18 cellular contexts compared by ENCODE assay signal in the genomic region with DNA sequence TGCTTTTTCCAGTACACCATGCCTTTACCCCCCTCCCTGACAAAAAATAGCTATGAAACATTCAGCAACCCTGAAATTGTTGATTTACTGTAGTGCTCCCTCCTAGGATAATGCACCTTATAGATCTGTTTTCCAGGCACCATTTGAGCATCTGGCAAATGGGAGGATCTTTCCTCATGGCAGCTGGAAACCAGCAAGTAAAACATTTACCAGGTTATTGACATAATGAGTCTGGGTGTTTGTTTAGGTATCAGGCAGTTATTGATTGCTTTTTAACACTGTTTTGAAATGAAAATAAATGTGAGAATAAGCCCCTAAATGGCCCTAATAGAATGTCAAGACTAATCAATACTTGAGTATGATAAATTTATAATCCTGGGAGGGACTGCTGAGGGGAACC. TPM values are rescaled to one million over a fixed set of nuclear protein-coding genes. Genes with fewer than 3 reads are reported as not detected.
DNase-seq lines count a peak whose midpoint lies in the region; ATAC-seq, FAIRE-seq and TF ChIP-seq lines count a peak whose summit lies in the region.
"Had no signal": no experiment of that assay in that cellular context is flagged by ENCODE, and none has a peak within 500 bp of the region (broad histone marks: within the 10 kb centered on the region; RNA-seq: fewer than 3 reads in every experiment).

No MANE protein-coding gene starts in this region.

- FAIRE-seq in HepG2 (lab: Jason Lieb, UNC): peak; percentile 62
- FAIRE-seq: A204.1 had no signal

- H3K27ac Mint-ChIP-seq in activated T-cell treated with anti-CD3 and anti-CD28 coated beads, Interleukin-2, amount 50 U/mL, for 72 hours: peak overlapping the region; percentile 36
- no peak overlapping the region for H3K27ac Mint-ChIP-seq in CD8-positive, alpha-beta memory T cell
- H3K27ac Mint-ChIP-seq in T-cell (no peak overlapping the region), type B pancreatic cell (no peak overlapping the region)
- H3K27ac Mint-ChIP-seq: CD4-positive, alpha-beta T cell; GM23338 had no signal

- H4K20me1 ChIP-seq in OCI-LY3 (ENCODE audit: insufficient read depth, low read length) (no peaks in the 10 kb centered on the region), HepG2 (ENCODE audit: insufficient read depth, low read length) (no peaks in the 10 kb centered on the region)

- no TSS peak for BruUV-seq in HepG2 (replicated peaks; lab: Mats Ljungman, UMichigan)

- H3K27me3 ChIP-seq in OCI-LY3 (ENCODE audit: low read depth, low read length) (0 out of 2 replicates have a peak, but pooled peaks cover 8% of the 10 kb centered on the region), HepG2 (ENCODE audit: control insufficient read depth in 1 of 2, insufficient read depth in 2 of 2, low read length in 2 of 2) (peaks cover 0 to 15% of the 10 kb centered on the region in 2 experiments; a peak in 1 of 5 replicates)
- H3K27me3 ChIP-seq in CD8-positive, alpha-beta memory T cell (ENCODE audit: insufficient read depth, low read length, poor library complexity, severe bottlenecking): no peaks in the 10 kb centered on the region

- CTCF ChIA-PET in HepG2 (lab: Yijun Ruan, JAX; ENCODE audit: low intra/inter-chr PET ratio, low total read pairs): no interaction called here
- CTCF ChIA-PET in CD8-positive, alpha-beta memory T cell (lab: Charles Lee): no interaction called here
- CTCF ChIA-PET in T-cell (lab: Charles Lee): no interaction called here

- intact Hi-C loops in HepG2 (cut with micrococcal nuclease; ENCODE audit: unreplicated experiment): no loop called here

- DNase-seq in activated T-cell treated with anti-CD3 and anti-CD28 coated beads, Interleukin-2, amount 50 U/mL, for 72 hours: no peak
- DNase-seq in activated T-cell treated with anti-CD3 and anti-CD28 coated beads, Interleukin-2, amount 50 U/mL, for 48 hours: no peak
- DNase-seq in HepG2 (ENCODE audit: low spot score) (peak; percentile 45), T-cell (no peak), type B pancreatic cell (ENCODE audit: extremely low spot score, unreplicated experiment) (no peak)
- DNase-seq in CD8-positive, alpha-beta memory T cell: no peak
- DNase-seq: CD4-positive, alpha-beta T cell; MM.1S; NCI-H2029; NCI-H2171 treated with DMSO at 0.1 percent for 48 hours; NK-92 treated with Interleukin-12 subunit alpha and Interleukin-12 subunit beta, amount 100 ng/mL, for 24 hours; PC-3 had no signal

- TF ChIP-seq CTCF in OCI-LY3 (IDR thresholded peaks at IDR 0.05; ENCODE audit: low read depth, low read length) (no peak), HepG2 (CRISPR knock-in tag; IDR thresholded peaks at IDR 0.05) (no peak), type B pancreatic cell (conservative IDR thresholded peaks at IDR 0.05) (no peak)

- in situ Hi-C loops in HepG2 (cut with HindIII; ENCODE audit: extremely low pct_ligation_motif_present, low pct_unique_long_range_greater_than_20kb): no loop called here

- no peaks in the 10 kb centered on the region for H3K79me2 ChIP-seq in OCI-LY3 (ENCODE audit: low read length)
- H3K79me2 ChIP-seq in HepG2 (ENCODE audit: insufficient read depth, low read length): no peaks in the 10 kb centered on the region

- ATAC-seq in activated T-cell treated with anti-CD3 and anti-CD28 coated beads, Interleukin-2, amount 50 U/mL, for 72 hours (replicated peaks in 1 of 2): no peak
- ATAC-seq in HepG2: peak; percentile 88
- ATAC-seq in T-cell (replicated peaks in 1 of 4): no peak
- no peak for ATAC-seq in HG02610 (IDR thresholded peaks at IDR 0.05; ENCODE audit: unreplicated experiment)
- ATAC-seq: GM23338, PC-3 had no signal

- H3K27ac ChIP-seq in OCI-LY3 (ENCODE audit: low read length) (no peak overlapping the region), HepG2 (ENCODE audit: extremely low read length, insufficient read depth, low read length) (no peak overlapping the region)
- no peak overlapping the region for H3K27ac ChIP-seq in CD8-positive, alpha-beta memory T cell (ENCODE audit: low read depth, low read length)
- H3K27ac ChIP-seq: HL-60, SK-N-MC had no signal

- H3K36me3 ChIP-seq in OCI-LY3 (replicated peaks; ENCODE audit: low read depth, low read length) (no peaks in the 10 kb centered on the region), HepG2 (replicated peaks in 1 of 2; ENCODE audit: control insufficient read depth in 1 of 2, insufficient read depth in 2 of 2, low read length in 2 of 2) (no peaks in the 10 kb centered on the region)
- H3K36me3 ChIP-seq in CD8-positive, alpha-beta memory T cell (ENCODE audit: insufficient read depth, low read length): no peaks in the 10 kb centered on the region

- H3K4me1 ChIP-seq in OCI-LY3 (ENCODE audit: low read length) (peaks cover 9% of the 10 kb centered on the region), HepG2 (ENCODE audit: insufficient read depth, low read length) (peaks cover 40% of the 10 kb centered on the region)
- H3K4me1 ChIP-seq in CD8-positive, alpha-beta memory T cell (ENCODE audit: insufficient read depth, low read length): no peaks in the 10 kb centered on the region

- no peak for TF ChIP-seq RAD21 in HepG2 (CRISPR knock-in tag; IDR thresholded peaks at IDR 0.05)

- no peak overlapping the region for H3K9ac ChIP-seq in OCI-LY3 (ENCODE audit: low read length)
- no peak overlapping the region for H3K9ac ChIP-seq in HepG2 (ENCODE audit: insufficient read depth, low read depth, low read length)

- no peak overlapping the region for H3K4me3 Mint-ChIP-seq in activated T-cell treated with anti-CD3 and anti-CD28 coated beads, Interleukin-2, amount 50 U/mL, for 72 hours
- H3K4me3 Mint-ChIP-seq in CD8-positive, alpha-beta memory T cell: no peak overlapping the region
- H3K4me3 Mint-ChIP-seq in T-cell (no peak overlapping the region), type B pancreatic cell (no peak overlapping the region)
- H3K4me3 Mint-ChIP-seq: CD4-positive, alpha-beta T cell; GM23338 had no signal

- H3K4me2 ChIP-seq in OCI-LY3 (ENCODE audit: low read length) (0 out of 2 replicates have a peak overlapping the region, but pooled peaks have one; percentile 7), HepG2 (ENCODE audit: low read depth, low read length) (no peak overlapping the region)
- H3K4me2 ChIP-seq: GM23338 had no signal

- POLR2A ChIA-PET in HepG2 (lab: Yijun Ruan, JAX): interaction anchor here (1.1 to 1.3 kb wide), 2 partner anchors 57 to 205 kb away, joined by 3 read pairs; partner anchors contain the start of gene KLF4
- POLR2A ChIA-PET in CD8-positive, alpha-beta memory T cell (lab: Charles Lee): no interaction called here
- POLR2A ChIA-PET in T-cell (lab: Charles Lee): no interaction called here

- H3K27me3 Mint-ChIP-seq in activated T-cell treated with anti-CD3 and anti-CD28 coated beads, Interleukin-2, amount 50 U/mL, for 72 hours (ENCODE audit: low read depth): no peaks in the 10 kb centered on the region
- H3K27me3 Mint-ChIP-seq in CD8-positive, alpha-beta memory T cell: peaks cover 0 to 3% of the 10 kb centered on the region in 2 donors
- H3K27me3 Mint-ChIP-seq in T-cell (peaks cover 2 to 5% of the 10 kb centered on the region in 2 donors), type B pancreatic cell (peaks cover 18% of the 10 kb centered on the region)

- TF ChIP-seq EP300 in HepG2 (IDR thresholded peaks at IDR 0.05; ENCODE audit: low read depth in 2 of 2, low read length in 2 of 2) (peak in 1 of 2 experiments; percentile 62; a peak in 2 of 4 replicates), HepG2 (CRISPR knock-in tag; IDR thresholded peaks at IDR 0.05; ENCODE audit: borderline replicate concordance) (no peak; the same call in 1 of the 2 replicates)

- H3K4me3 ChIP-seq in OCI-LY3 (ENCODE audit: low read length): no peak overlapping the region
- H3K4me3 ChIP-seq in HepG2 (replicated peaks in 1 of 3; ENCODE audit: insufficient read depth in 1 of 3, low read depth in 2 of 3, low read length in 3 of 3): no peak overlapping the region
- H3K4me3 ChIP-seq in CD8-positive, alpha-beta memory T cell (ENCODE audit: low read length): no peak overlapping the region
- H3K4me3 ChIP-seq: GM23338, SK-N-MC had no signal

- no peak overlapping the region for H2AFZ ChIP-seq in OCI-LY3 (ENCODE audit: low read depth, low read length)
- no peak overlapping the region for H2AFZ ChIP-seq in HepG2 (ENCODE audit: low read length)
- H2AFZ ChIP-seq: GM23338 had no signal

- no peak for TF ChIP-seq POLR2A in HepG2 (IDR thresholded peaks at IDR 0.05; ENCODE audit: insufficient read depth in 1 of 2, low read depth in 2 of 2, low read length in 2 of 2)

- H3K9me3 Mint-ChIP-seq in activated T-cell treated with anti-CD3 and anti-CD28 coated beads, Interleukin-2, amount 50 U/mL, for 72 hours: peaks cover 2 to 3% of the 10 kb centered on the region in 2 donors
- H3K9me3 Mint-ChIP-seq in CD8-positive, alpha-beta memory T cell: peaks cover 0 to 9% (median 2%) of the 10 kb centered on the region in 5 donors
- H3K9me3 Mint-ChIP-seq in T-cell: peaks cover 0 to 4% (median 0%) of the 10 kb centered on the region in 3 donors
- peaks cover 6% of the 10 kb centered on the region for H3K9me3 Mint-ChIP-seq in type B pancreatic cell
- H3K9me3 Mint-ChIP-seq: CD4-positive, alpha-beta T cell; GM23338 had no signal

- H3K36me3 Mint-ChIP-seq in activated T-cell treated with anti-CD3 and anti-CD28 coated beads, Interleukin-2, amount 50 U/mL, for 72 hours (ENCODE audit: insufficient read depth in 2 of 2): peaks cover 4% of the 10 kb centered on the region in 2 donors
- H3K36me3 Mint-ChIP-seq in CD8-positive, alpha-beta memory T cell: no peaks in the 10 kb centered on the region
- H3K36me3 Mint-ChIP-seq in T-cell (no peaks in the 10 kb centered on the region), type B pancreatic cell (no peaks in the 10 kb centered on the region)

- peaks cover 16% of the 10 kb centered on the region for H3K4me1 Mint-ChIP-seq in activated T-cell treated with anti-CD3 and anti-CD28 coated beads, Interleukin-2, amount 50 U/mL, for 72 hours (ENCODE audit: low read depth)
- no peaks in the 10 kb centered on the region for H3K4me1 Mint-ChIP-seq in CD8-positive, alpha-beta memory T cell
- no peaks in the 10 kb centered on the region for H3K4me1 Mint-ChIP-seq in T-cell
- H3K4me1 Mint-ChIP-seq in type B pancreatic cell (ENCODE audit: unreplicated experiment): peaks cover 4% of the 10 kb centered on the region

- no peaks in the 10 kb centered on the region for H3K9me3 ChIP-seq in OCI-LY3 (ENCODE audit: insufficient read depth, low read length)
- no peaks in the 10 kb centered on the region for H3K9me3 ChIP-seq in HepG2 (ENCODE audit: low read length)
- no peaks in the 10 kb centered on the region for H3K9me3 ChIP-seq in CD8-positive, alpha-beta memory T cell (ENCODE audit: low read length)

RNA-seq across cellular contexts. Expression of gene KLF4, which starts 57.3 kb away (rescaled TPM):
- 1 to 10 TPM; 1.7 to 3.5 TPM for total RNA-seq in activated T-cell treated with anti-CD3 and anti-CD28 coated beads, Interleukin-2, amount 50 U/mL, for 72 hours
- 0.20 TPM in 1 of 2 replicates, not detected in the other for total RNA-seq in HepG2 (2016; rRNA removed; fragmentation: Illumina TruSeq; extraction: Trizol)
- total RNA-seq in HepG2 (2016; cell fraction: cytosol; rRNA removed; fragmentation: Illumina TruSeq; extraction: Trizol; ENCODE audit: low read depth): not detected in 2 replicates
- 0.28 TPM in 1 of 2 replicates, not detected in the other for total RNA-seq in HepG2 (2016; cell fraction: insoluble cytoplasmic fraction; rRNA removed; fragmentation: Illumina TruSeq; extraction: Trizol)
- total RNA-seq in HepG2 (2016; cell fraction: membrane; rRNA removed; fragmentation: Illumina TruSeq; extraction: Trizol): 0.09 and 0.17 TPM in 2 replicates
- 0.40 and 0.88 TPM in 2 replicates for total RNA-seq in HepG2 (2016; cell fraction: nucleus; rRNA removed; fragmentation: Illumina TruSeq; extraction: Trizol)
- 0.37 and 0.55 TPM in 2 replicates for polyA plus RNA-seq in HepG2 (2011; rRNA removed)
- 0.42 and 0.46 TPM in 2 replicates for polyA plus RNA-seq in HepG2 (2011; cell fraction: cytosol; rRNA removed)
- 1.9 and 2.3 TPM in 2 replicates for polyA plus RNA-seq in HepG2 (2011; cell fraction: nucleus; rRNA removed)
- polyA plus RNA-seq in HepG2 (2012): 0.13 and 1.5 TPM in 2 replicates
- not detected in 2 replicates for polyA plus RNA-seq in HepG2 (2016; cell fraction: cytosol; fragmentation: Illumina TruSeq; extraction: Trizol; ENCODE audit: low read depth)
- polyA plus RNA-seq in HepG2 (2016; cell fraction: insoluble cytoplasmic fraction; fragmentation: Illumina TruSeq; extraction: Trizol; ENCODE audit: low read depth): 0.11 TPM in 1 of 2 replicates, not detected in the other
- polyA plus RNA-seq in HepG2 (2016; cell fraction: membrane; fragmentation: Illumina TruSeq; extraction: Trizol; ENCODE audit: low read depth): 0.07 and 0.26 TPM in 2 replicates
- 0.53 and 0.56 TPM in 2 replicates for polyA plus RNA-seq in HepG2 (2016; cell fraction: nucleus; fragmentation: Illumina TruSeq; extraction: Trizol; ENCODE audit: insufficient read depth, low read depth)
- polyA minus RNA-seq in HepG2 (2011; rRNA and poly(A)+ RNA removed; ENCODE audit: low replicate concordance): 0.56 and 10.8 TPM in 2 replicates
- 0.26 and 1.2 TPM in 2 replicates for polyA minus RNA-seq in HepG2 (2011; cell fraction: cytosol; rRNA and poly(A)+ RNA removed)
- 1.1 and 1.3 TPM in 2 replicates for polyA minus RNA-seq in HepG2 (2011; cell fraction: nucleus; rRNA and poly(A)+ RNA removed)
- under 1 TPM; 0.31 to 0.37 TPM for total RNA-seq in CD8-positive, alpha-beta memory T cell
- polyA plus RNA-seq in CD8-positive, alpha-beta memory T cell: not detected
- total RNA-seq in T-cell: 10 to 100 TPM in 1 of 5 donors, 1 to 10 TPM in 4; 1.1 to 21.6 (median 1.5) TPM
- 49.5 and 136 TPM in 2 replicates for total RNA-seq in type B pancreatic cell (ENCODE audit: low replicate concordance)
